Comparison of ENCODE assay signal across 1 cellular context in genomic region chr14:63701614-63702291, GRCh38.
TF ChIP-seq lines count a peak whose summit lies in the region.

No MANE protein-coding gene starts in this region.

TF ChIP-seq in K562, 482 proteins besides CTCF, POLR2A, EP300 and RAD21 (continued from another document):
- TF ChIP-seq, protein P1, sequence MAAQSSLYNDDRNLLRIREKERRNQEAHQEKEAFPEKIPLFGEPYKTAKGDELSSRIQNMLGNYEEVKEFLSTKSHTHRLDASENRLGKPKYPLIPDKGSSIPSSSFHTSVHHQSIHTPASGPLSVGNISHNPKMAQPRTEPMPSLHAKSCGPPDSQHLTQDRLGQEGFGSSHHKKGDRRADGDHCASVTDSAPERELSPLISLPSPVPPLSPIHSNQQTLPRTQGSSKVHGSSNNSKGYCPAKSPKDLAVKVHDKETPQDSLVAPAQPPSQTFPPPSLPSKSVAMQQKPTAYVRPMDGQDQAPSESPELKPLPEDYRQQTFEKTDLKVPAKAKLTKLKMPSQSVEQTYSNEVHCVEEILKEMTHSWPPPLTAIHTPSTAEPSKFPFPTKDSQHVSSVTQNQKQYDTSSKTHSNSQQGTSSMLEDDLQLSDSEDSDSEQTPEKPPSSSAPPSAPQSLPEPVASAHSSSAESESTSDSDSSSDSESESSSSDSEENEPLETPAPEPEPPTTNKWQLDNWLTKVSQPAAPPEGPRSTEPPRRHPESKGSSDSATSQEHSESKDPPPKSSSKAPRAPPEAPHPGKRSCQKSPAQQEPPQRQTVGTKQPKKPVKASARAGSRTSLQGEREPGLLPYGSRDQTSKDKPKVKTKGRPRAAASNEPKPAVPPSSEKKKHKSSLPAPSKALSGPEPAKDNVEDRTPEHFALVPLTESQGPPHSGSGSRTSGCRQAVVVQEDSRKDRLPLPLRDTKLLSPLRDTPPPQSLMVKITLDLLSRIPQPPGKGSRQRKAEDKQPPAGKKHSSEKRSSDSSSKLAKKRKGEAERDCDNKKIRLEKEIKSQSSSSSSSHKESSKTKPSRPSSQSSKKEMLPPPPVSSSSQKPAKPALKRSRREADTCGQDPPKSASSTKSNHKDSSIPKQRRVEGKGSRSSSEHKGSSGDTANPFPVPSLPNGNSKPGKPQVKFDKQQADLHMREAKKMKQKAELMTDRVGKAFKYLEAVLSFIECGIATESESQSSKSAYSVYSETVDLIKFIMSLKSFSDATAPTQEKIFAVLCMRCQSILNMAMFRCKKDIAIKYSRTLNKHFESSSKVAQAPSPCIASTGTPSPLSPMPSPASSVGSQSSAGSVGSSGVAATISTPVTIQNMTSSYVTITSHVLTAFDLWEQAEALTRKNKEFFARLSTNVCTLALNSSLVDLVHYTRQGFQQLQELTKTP (IDR thresholded peaks at IDR 0.05; ENCODE audit: low read depth in 1 of 2, partially characterized antibody in 2 of 2): no peak
- TF ChIP-seq ASH1L (IDR thresholded peaks at IDR 0.05; ENCODE audit: borderline replicate concordance, low read depth, partially characterized antibody) (no peak), DPF2 (IDR thresholded peaks at IDR 0.05) (peak; percentile 48; the same call in 1 of the 2 replicates), MXD1 (CRISPR knock-in tag; IDR thresholded peaks at IDR 0.05; ENCODE audit: borderline replicate concordance, poor library complexity, severe bottlenecking) (no peak), TBL1XR1 (IDR thresholded peaks at IDR 0.05; ENCODE audit: low read length in 2 of 2) (peak in 1 of 2 experiments; percentile 29; a peak in 1 of 4 replicates), BRF1 (IDR thresholded peaks at IDR 0.05; ENCODE audit: borderline replicate concordance, extremely low read depth, insufficient read length) (no peak), PYGO2 (tag; IDR thresholded peaks at IDR 0.05) (no peak), ZNF174 (CRISPR knock-in tag; IDR thresholded peaks at IDR 0.05) (no peak), SPI1 (IDR thresholded peaks at IDR 0.05; ENCODE audit: borderline replicate concordance, low read depth, low read length) (peak; percentile 74), ARID1B (IDR thresholded peaks at IDR 0.05) (peak; percentile 72), POLR2H (tag; IDR thresholded peaks at IDR 0.05; ENCODE audit: low read depth) (no peak), ID3 (CRISPR knock-in tag; IDR thresholded peaks at IDR 0.05) (no peak), ID3 (tag; IDR thresholded peaks at IDR 0.05) (peak; percentile 75), EZH2 (IDR thresholded peaks at IDR 0.05; ENCODE audit: borderline replicate concordance, low read depth, low read length) (no peak), TRIM24 (IDR thresholded peaks at IDR 0.05) (no peak), KDM1A (IDR thresholded peaks at IDR 0.05) (no peak), NFIC (IDR thresholded peaks at IDR 0.05) (no peak), ZNF140 (CRISPR knock-in tag; IDR thresholded peaks at IDR 0.05) (no peak), CC2D1A (IDR thresholded peaks at IDR 0.05) (no peak), TAL1 (IDR thresholded peaks at IDR 0.05) (peak; percentile 38; the same call in 1 of the 2 replicates), ZNF592 (IDR thresholded peaks at IDR 0.05) (no peak), CBFA2T3 (IDR thresholded peaks at IDR 0.05) (peak; percentile 72), ZNF311 (CRISPR knock-in tag; IDR thresholded peaks at IDR 0.05) (no peak), CBX1 (IDR thresholded peaks at IDR 0.05; ENCODE audit: low read depth) (no peak), SMARCA4 (IDR thresholded peaks at IDR 0.05) (peak; percentile 59), BCLAF1 (IDR thresholded peaks at IDR 0.05; ENCODE audit: borderline replicate concordance in 1 of 2, control insufficient read depth in 1 of 2, low read depth in 2 of 2, low read length in 1 of 2) (no peak), FOXJ3 (CRISPR knock-in tag; IDR thresholded peaks at IDR 0.05) (no peak), CBFA2T2 (conservative IDR thresholded peaks at IDR 0.05) (peak; percentile 38), LEF1 (IDR thresholded peaks at IDR 0.05) (no peak), HDGF (IDR thresholded peaks at IDR 0.05) (no peak), TCF3 (CRISPR knock-in tag; IDR thresholded peaks at IDR 0.05) (peak; percentile 58), TEAD4 (IDR thresholded peaks at IDR 0.05; ENCODE audit: low read length) (peak; percentile 64), TEAD4 (CRISPR knock-in tag; IDR thresholded peaks at IDR 0.05; ENCODE audit: borderline replicate concordance) (no peak), FOXK2 (conservative IDR thresholded peaks at IDR 0.05 in 1 of 2, IDR thresholded peaks at IDR 0.05 in 1 of 2; ENCODE audit: low read depth in 2 of 2) (no peak)
- TF ChIP-seq, protein P2, sequence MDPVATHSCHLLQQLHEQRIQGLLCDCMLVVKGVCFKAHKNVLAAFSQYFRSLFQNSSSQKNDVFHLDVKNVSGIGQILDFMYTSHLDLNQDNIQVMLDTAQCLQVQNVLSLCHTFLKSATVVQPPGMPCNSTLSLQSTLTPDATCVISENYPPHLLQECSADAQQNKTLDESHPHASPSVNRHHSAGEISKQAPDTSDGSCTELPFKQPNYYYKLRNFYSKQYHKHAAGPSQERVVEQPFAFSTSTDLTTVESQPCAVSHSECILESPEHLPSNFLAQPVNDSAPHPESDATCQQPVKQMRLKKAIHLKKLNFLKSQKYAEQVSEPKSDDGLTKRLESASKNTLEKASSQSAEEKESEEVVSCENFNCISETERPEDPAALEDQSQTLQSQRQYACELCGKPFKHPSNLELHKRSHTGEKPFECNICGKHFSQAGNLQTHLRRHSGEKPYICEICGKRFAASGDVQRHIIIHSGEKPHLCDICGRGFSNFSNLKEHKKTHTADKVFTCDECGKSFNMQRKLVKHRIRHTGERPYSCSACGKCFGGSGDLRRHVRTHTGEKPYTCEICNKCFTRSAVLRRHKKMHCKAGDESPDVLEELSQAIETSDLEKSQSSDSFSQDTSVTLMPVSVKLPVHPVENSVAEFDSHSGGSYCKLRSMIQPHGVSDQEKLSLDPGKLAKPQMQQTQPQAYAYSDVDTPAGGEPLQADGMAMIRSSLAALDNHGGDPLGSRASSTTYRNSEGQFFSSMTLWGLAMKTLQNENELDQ (CRISPR knock-in tag; IDR thresholded peaks at IDR 0.05; ENCODE audit: borderline replicate concordance): no peak
- TF ChIP-seq, protein P3, sequence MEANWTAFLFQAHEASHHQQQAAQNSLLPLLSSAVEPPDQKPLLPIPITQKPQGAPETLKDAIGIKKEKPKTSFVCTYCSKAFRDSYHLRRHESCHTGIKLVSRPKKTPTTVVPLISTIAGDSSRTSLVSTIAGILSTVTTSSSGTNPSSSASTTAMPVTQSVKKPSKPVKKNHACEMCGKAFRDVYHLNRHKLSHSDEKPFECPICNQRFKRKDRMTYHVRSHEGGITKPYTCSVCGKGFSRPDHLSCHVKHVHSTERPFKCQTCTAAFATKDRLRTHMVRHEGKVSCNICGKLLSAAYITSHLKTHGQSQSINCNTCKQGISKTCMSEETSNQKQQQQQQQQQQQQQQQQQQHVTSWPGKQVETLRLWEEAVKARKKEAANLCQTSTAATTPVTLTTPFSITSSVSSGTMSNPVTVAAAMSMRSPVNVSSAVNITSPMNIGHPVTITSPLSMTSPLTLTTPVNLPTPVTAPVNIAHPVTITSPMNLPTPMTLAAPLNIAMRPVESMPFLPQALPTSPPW (CRISPR knock-in tag; IDR thresholded peaks at IDR 0.05): no peak
- TF ChIP-seq, protein P4, sequence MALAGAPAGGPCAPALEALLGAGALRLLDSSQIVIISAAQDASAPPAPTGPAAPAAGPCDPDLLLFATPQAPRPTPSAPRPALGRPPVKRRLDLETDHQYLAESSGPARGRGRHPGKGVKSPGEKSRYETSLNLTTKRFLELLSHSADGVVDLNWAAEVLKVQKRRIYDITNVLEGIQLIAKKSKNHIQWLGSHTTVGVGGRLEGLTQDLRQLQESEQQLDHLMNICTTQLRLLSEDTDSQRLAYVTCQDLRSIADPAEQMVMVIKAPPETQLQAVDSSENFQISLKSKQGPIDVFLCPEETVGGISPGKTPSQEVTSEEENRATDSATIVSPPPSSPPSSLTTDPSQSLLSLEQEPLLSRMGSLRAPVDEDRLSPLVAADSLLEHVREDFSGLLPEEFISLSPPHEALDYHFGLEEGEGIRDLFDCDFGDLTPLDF (CRISPR knock-in tag; IDR thresholded peaks at IDR 0.05): no peak
- TF ChIP-seq, protein P5, sequence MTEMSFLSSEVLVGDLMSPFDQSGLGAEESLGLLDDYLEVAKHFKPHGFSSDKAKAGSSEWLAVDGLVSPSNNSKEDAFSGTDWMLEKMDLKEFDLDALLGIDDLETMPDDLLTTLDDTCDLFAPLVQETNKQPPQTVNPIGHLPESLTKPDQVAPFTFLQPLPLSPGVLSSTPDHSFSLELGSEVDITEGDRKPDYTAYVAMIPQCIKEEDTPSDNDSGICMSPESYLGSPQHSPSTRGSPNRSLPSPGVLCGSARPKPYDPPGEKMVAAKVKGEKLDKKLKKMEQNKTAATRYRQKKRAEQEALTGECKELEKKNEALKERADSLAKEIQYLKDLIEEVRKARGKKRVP (CRISPR knock-in tag; IDR thresholded peaks at IDR 0.05): no peak
